In the genomic region with DNA sequence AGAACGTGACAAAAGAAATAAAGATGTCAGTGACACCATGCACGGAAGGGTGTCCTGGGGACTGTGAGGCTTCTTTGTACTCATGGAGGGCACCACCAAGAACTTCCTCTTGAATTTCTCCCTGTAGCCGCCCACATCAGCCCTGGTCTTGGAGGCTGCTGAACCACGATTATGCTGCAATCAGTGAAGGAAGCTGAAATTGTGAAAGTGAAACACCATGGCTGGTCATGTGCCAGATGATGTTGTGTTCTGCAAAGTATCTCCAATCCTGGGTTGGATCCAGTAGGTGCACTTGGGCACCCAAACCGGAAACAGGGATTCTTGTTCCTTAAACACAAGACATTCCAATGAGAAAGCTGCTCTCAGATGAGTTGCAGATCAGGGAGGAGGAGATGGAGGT, we compare ENCODE assay signal across 9 cellular contexts.
DNase-seq lines count a peak whose midpoint lies in the region; ATAC-seq lines count a peak whose summit lies in the region.
"Had no signal": no experiment of that assay in that cellular context is flagged by ENCODE, and none has a peak within 500 bp of the region (broad histone marks: within the 10 kb centered on the region; RNA-seq: fewer than 3 reads in every experiment).

No MANE protein-coding gene starts in this region.

- no peaks in the 10 kb centered on the region for H3K4me1 Mint-ChIP-seq in activated CD4-positive, alpha-beta memory T cell treated with anti-CD3 and anti-CD28 coated beads for 36 hours (ENCODE audit: low read depth)
- peaks cover 0 to under 1% (median 0%) of the 10 kb centered on the region in 7 donors for H3K4me1 Mint-ChIP-seq in naive thymus-derived CD4-positive, alpha-beta T cell

- H3K79me2 ChIP-seq in GM23248 (ENCODE audit: insufficient read depth): no peaks in the 10 kb centered on the region

- H3K27me3 ChIP-seq in GM23248 (replicated peaks; ENCODE audit: insufficient read depth): no peaks in the 10 kb centered on the region
- H3K27me3 ChIP-seq in naive thymus-derived CD4-positive, alpha-beta T cell (ENCODE audit: control insufficient read depth in 2 of 2, insufficient read depth in 2 of 2, low read length in 2 of 2): no peaks in the 10 kb centered on the region

- H3K36me3 Mint-ChIP-seq in activated CD4-positive, alpha-beta memory T cell treated with anti-CD3 and anti-CD28 coated beads for 36 hours: no peaks in the 10 kb centered on the region
- H3K36me3 Mint-ChIP-seq in naive thymus-derived CD4-positive, alpha-beta T cell: no peaks in the 10 kb centered on the region

- no peak overlapping the region for H3K4me2 ChIP-seq in GM23248 (ENCODE audit: unreplicated experiment)

- whole genome bisulfite sequencing in GM23248 (ENCODE audit: low coverage in 1 of 2, low lambda C conversion rate in 2 of 2, missing lambda C conversion rate in 2 of 2), 2 experiments: 21 to 23% methylated on average over 5 of the region's 5 CpGs

- DNase-seq in EL (peak; percentile 1), GM23248 (peak; percentile 38), DMS53 treated with DMSO at 0.1 percent for 48 hours (lab: John Stamatoyannopoulos, UW; ENCODE audit: unreplicated experiment) (no peak), GDM1 (lab: John Stamatoyannopoulos, UW) (no peak), MV-4-11 (lab: John Stamatoyannopoulos, UW) (no peak), SKM-1 (lab: John Stamatoyannopoulos, UW; ENCODE audit: unreplicated experiment) (no peak)
- DNase-seq in activated CD4-positive, alpha-beta memory T cell treated with anti-CD3 and anti-CD28 coated beads for 36 hours: peak; percentile 45
- peak in 4 of 9 donors; percentile 11 to 29 (median 20) for DNase-seq in naive thymus-derived CD4-positive, alpha-beta T cell
- DNase-seq: cerebellar nuclear complex had no signal

- H3K36me3 ChIP-seq in GM23248 (ENCODE audit: low read depth): no peaks in the 10 kb centered on the region
- H3K36me3 ChIP-seq in naive thymus-derived CD4-positive, alpha-beta T cell (ENCODE audit: control insufficient read depth in 2 of 3, insufficient read depth in 3 of 3, low read length in 3 of 3): no peaks in the 10 kb centered on the region

- in situ Hi-C loops in GM23248 (cut with MboI): no loop called here

- H3K27ac ChIP-seq in GM23248: no peak overlapping the region
- no peak overlapping the region for H3K27ac ChIP-seq in naive thymus-derived CD4-positive, alpha-beta T cell (ENCODE audit: low read depth, low read length)

- no peaks in the 10 kb centered on the region for H3K9me3 ChIP-seq in GM23248 (ENCODE audit: low read depth)
- no peaks in the 10 kb centered on the region for H3K9me3 ChIP-seq in naive thymus-derived CD4-positive, alpha-beta T cell (ENCODE audit: control insufficient read depth in 2 of 3, low read length in 3 of 3)

- no peak overlapping the region for H3K27ac Mint-ChIP-seq in activated CD4-positive, alpha-beta memory T cell treated with anti-CD3 and anti-CD28 coated beads for 36 hours
- no peak overlapping the region for H3K27ac Mint-ChIP-seq in naive thymus-derived CD4-positive, alpha-beta T cell

- H3K9me3 Mint-ChIP-seq in activated CD4-positive, alpha-beta memory T cell treated with anti-CD3 and anti-CD28 coated beads for 36 hours: no peaks in the 10 kb centered on the region
- H3K9me3 Mint-ChIP-seq in naive thymus-derived CD4-positive, alpha-beta T cell: no peaks in the 10 kb centered on the region

- intact Hi-C loops in activated CD4-positive, alpha-beta memory T cell treated with anti-CD3 and anti-CD28 coated beads for 36 hours (cut with micrococcal nuclease): no loop called here
- intact Hi-C loops in naive thymus-derived CD4-positive, alpha-beta T cell (cut with micrococcal nuclease): no loop called here

- H3K9me2 ChIP-seq in GM23248 (ENCODE audit: insufficient read depth): no peaks in the 10 kb centered on the region

- POLR2A ChIA-PET in activated CD4-positive, alpha-beta memory T cell treated with anti-CD3 and anti-CD28 coated beads for 36 hours (lab: Charles Lee): no interaction called here
- POLR2A ChIA-PET in naive thymus-derived CD4-positive, alpha-beta T cell (lab: Charles Lee): no interaction called here

- no peak overlapping the region for H3K9ac ChIP-seq in GM23248

- CTCF ChIA-PET in activated CD4-positive, alpha-beta memory T cell treated with anti-CD3 and anti-CD28 coated beads for 36 hours (lab: Charles Lee): no interaction called here
- CTCF ChIA-PET in naive thymus-derived CD4-positive, alpha-beta T cell (lab: Charles Lee): no interaction called here

- H3F3A ChIP-seq in GM23248 (ENCODE audit: insufficient read depth): no peaks in the 10 kb centered on the region

- H3K4me3 Mint-ChIP-seq in activated CD4-positive, alpha-beta memory T cell treated with anti-CD3 and anti-CD28 coated beads for 36 hours: no peak overlapping the region
- no peak overlapping the region for H3K4me3 Mint-ChIP-seq in naive thymus-derived CD4-positive, alpha-beta T cell

- H2AFZ ChIP-seq in GM23248: no peak overlapping the region

- H3K4me1 ChIP-seq in GM23248 (ENCODE audit: insufficient read depth): no peaks in the 10 kb centered on the region
- H3K4me1 ChIP-seq in naive thymus-derived CD4-positive, alpha-beta T cell (ENCODE audit: control insufficient read depth in 2 of 2, insufficient read depth in 2 of 2, low read length in 2 of 2): peaks cover 0 to 8% of the 10 kb centered on the region in 2 donors

- no peak overlapping the region for H3K4me3 ChIP-seq in GM23248
- H3K4me3 ChIP-seq in naive thymus-derived CD4-positive, alpha-beta T cell (ENCODE audit: low read length): no peak overlapping the region

- peaks cover 17% of the 10 kb centered on the region for H3K27me3 Mint-ChIP-seq in activated CD4-positive, alpha-beta memory T cell treated with anti-CD3 and anti-CD28 coated beads for 36 hours
- H3K27me3 Mint-ChIP-seq in naive thymus-derived CD4-positive, alpha-beta T cell: peaks cover 4 to 23% (median 18%) of the 10 kb centered on the region in 5 donors

- no peaks in the 10 kb centered on the region for H4K20me1 ChIP-seq in GM23248 (ENCODE audit: insufficient read depth)

- peak; percentile 86 for ATAC-seq in naive thymus-derived CD4-positive, alpha-beta T cell

Comparison
In these comparisons a context has a peak if more than half of its experiments do, and no peak if none do; other contexts are left out.
1. DNase-seq: peak in EL (single experiment), GM23248 (single experiment) and activated CD4-positive, alpha-beta memory T cell treated with anti-CD3 and anti-CD28 coated beads for 36 hours (single experiment); none in DMS53 treated with DMSO at 0.1 percent for 48 hours (single experiment), GDM1 (single experiment), MV-4-11 (single experiment) and SKM-1 (single experiment).